2 cellular contexts compared by ENCODE assay signal in genomic region chr2:73203055-73203681, GRCh38.
TF ChIP-seq lines count a peak whose summit lies in the region.

No MANE protein-coding gene starts in this region.

TF ChIP-seq in A549, 52 proteins besides CTCF, POLR2A, EP300 and RAD21:
- TF ChIP-seq FOSL2 (IDR thresholded peaks at IDR 0.05) (no peak), FOSL2 (CRISPR knock-in tag; IDR thresholded peaks at IDR 0.05) (no peak), MYC (IDR thresholded peaks at IDR 0.05; ENCODE audit: borderline replicate concordance, low read length) (no peak), FOSB (CRISPR knock-in tag; IDR thresholded peaks at IDR 0.05) (no peak), HES2 (IDR thresholded peaks at IDR 0.05) (no peak)
- TF ChIP-seq, protein P1, sequence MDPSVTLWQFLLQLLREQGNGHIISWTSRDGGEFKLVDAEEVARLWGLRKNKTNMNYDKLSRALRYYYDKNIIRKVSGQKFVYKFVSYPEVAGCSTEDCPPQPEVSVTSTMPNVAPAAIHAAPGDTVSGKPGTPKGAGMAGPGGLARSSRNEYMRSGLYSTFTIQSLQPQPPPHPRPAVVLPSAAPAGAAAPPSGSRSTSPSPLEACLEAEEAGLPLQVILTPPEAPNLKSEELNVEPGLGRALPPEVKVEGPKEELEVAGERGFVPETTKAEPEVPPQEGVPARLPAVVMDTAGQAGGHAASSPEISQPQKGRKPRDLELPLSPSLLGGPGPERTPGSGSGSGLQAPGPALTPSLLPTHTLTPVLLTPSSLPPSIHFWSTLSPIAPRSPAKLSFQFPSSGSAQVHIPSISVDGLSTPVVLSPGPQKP (IDR thresholded peaks at IDR 0.05; ENCODE audit: low read depth, low read length): no peak

TF ChIP-seq in GM23338, 12 proteins besides CTCF, POLR2A, EP300 and RAD21:
- TF ChIP-seq POLR2AphosphoS5 (IDR thresholded peaks at IDR 0.05; ENCODE audit: low read depth) (no peak), ZNF114 (CRISPR knock-in tag; IDR thresholded peaks at IDR 0.05) (no peak), NANOG (IDR thresholded peaks at IDR 0.05; ENCODE audit: borderline replicate concordance) (no peak), EZH2 (IDR thresholded peaks at IDR 0.05; ENCODE audit: low read depth, unreplicated experiment) (peak; percentile 27), REST (IDR thresholded peaks at IDR 0.05; ENCODE audit: unreplicated experiment) (no peak), ZNF331 (CRISPR knock-in tag; IDR thresholded peaks at IDR 0.05; ENCODE audit: low read depth) (no peak), EZH2phosphoT487 (IDR thresholded peaks at IDR 0.05; ENCODE audit: unreplicated experiment) (peak; percentile 42), JUNB (IDR thresholded peaks at IDR 0.05; ENCODE audit: unreplicated experiment) (no peak), STAT1 (IDR thresholded peaks at IDR 0.05; ENCODE audit: unreplicated experiment) (no peak)
- TF ChIP-seq, protein P2, sequence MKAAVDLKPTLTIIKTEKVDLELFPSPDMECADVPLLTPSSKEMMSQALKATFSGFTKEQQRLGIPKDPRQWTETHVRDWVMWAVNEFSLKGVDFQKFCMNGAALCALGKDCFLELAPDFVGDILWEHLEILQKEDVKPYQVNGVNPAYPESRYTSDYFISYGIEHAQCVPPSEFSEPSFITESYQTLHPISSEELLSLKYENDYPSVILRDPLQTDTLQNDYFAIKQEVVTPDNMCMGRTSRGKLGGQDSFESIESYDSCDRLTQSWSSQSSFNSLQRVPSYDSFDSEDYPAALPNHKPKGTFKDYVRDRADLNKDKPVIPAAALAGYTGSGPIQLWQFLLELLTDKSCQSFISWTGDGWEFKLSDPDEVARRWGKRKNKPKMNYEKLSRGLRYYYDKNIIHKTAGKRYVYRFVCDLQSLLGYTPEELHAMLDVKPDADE (IDR thresholded peaks at IDR 0.05): no peak
- TF ChIP-seq, protein P3, sequence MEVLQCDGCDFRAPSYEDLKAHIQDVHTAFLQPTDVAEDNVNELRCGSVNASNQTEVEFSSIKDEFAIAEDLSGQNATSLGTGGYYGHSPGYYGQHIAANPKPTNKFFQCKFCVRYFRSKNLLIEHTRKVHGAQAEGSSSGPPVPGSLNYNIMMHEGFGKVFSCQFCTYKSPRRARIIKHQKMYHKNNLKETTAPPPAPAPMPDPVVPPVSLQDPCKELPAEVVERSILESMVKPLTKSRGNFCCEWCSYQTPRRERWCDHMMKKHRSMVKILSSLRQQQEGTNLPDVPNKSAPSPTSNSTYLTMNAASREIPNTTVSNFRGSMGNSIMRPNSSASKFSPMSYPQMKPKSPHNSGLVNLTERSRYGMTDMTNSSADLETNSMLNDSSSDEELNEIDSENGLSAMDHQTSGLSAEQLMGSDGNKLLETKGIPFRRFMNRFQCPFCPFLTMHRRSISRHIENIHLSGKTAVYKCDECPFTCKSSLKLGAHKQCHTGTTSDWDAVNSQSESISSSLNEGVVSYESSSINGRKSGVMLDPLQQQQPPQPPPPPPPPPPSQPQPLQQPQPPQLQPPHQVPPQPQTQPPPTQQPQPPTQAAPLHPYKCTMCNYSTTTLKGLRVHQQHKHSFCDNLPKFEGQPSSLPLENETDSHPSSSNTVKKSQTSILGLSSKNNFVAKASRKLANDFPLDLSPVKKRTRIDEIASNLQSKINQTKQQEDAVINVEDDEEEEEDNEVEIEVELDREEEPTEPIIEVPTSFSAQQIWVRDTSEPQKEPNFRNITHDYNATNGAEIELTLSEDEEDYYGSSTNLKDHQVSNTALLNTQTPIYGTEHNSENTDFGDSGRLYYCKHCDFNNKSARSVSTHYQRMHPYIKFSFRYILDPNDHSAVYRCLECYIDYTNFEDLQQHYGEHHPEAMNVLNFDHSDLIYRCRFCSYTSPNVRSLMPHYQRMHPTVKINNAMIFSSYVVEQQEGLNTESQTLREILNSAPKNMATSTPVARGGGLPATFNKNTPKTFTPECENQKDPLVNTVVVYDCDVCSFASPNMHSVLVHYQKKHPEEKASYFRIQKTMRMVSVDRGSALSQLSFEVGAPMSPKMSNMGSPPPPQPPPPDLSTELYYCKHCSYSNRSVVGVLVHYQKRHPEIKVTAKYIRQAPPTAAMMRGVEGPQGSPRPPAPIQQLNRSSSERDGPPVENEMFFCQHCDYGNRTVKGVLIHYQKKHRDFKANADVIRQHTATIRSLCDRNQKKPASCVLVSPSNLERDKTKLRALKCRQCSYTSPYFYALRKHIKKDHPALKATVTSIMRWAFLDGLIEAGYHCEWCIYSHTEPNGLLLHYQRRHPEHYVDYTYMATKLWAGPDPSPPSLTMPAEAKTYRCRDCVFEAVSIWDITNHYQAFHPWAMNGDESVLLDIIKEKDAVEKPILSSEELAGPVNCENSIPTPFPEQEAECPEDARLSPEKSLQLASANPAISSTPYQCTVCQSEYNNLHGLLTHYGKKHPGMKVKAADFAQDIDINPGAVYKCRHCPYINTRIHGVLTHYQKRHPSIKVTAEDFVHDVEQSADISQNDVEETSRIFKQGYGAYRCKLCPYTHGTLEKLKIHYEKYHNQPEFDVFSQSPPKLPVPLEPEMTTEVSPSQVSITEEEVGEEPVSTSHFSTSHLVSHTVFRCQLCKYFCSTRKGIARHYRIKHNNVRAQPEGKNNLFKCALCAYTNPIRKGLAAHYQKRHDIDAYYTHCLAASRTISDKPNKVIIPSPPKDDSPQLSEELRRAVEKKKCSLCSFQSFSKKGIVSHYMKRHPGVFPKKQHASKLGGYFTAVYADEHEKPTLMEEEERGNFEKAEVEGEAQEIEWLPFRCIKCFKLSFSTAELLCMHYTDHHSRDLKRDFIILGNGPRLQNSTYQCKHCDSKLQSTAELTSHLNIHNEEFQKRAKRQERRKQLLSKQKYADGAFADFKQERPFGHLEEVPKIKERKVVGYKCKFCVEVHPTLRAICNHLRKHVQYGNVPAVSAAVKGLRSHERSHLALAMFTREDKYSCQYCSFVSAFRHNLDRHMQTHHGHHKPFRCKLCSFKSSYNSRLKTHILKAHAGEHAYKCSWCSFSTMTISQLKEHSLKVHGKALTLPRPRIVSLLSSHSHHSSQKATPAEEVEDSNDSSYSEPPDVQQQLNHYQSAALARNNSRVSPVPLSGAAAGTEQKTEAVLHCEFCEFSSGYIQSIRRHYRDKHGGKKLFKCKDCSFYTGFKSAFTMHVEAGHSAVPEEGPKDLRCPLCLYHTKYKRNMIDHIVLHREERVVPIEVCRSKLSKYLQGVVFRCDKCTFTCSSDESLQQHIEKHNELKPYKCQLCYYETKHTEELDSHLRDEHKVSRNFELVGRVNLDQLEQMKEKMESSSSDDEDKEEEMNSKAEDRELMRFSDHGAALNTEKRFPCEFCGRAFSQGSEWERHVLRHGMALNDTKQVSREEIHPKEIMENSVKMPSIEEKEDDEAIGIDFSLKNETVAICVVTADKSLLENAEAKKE (CRISPR knock-in tag; IDR thresholded peaks at IDR 0.05): no peak
